8 cellular contexts compared by ENCODE assay signal in the genomic region with DNA sequence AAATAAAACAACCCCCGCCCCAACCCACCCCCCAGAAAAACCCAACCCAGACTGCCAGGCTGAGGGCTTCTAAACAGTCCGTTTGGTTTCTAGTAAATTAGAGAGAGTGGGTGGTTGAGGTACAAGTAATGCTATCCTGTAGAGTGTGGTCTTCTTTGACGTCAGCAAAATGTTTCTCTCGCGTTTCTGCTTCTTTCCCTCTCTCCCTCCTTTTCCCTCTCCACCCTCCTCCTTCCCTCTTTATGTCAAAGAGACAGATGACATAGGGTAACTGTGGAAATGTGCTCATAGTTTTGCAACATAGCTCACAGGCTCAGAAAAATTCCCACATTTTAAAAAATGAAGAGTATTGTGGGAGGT.
DNase-seq lines count a peak whose midpoint lies in the region; ATAC-seq, FAIRE-seq and TF ChIP-seq lines count a peak whose summit lies in the region.

No MANE protein-coding gene starts in this region.

- H3K4me3 ChIP-seq in BLaER1 treated with 17β-estradiol and CSF1 and Interleukin-3, amounts not matched to agents 10 nM and 100 nM = peak overlapping the region in 1 of 10 experiments; percentile 14; a peak in 1 of 20 replicates
- H3K4me3 ChIP-seq in PC-3 (ENCODE audit: low read length) = no peak overlapping the region
- no peak overlapping the region for H3K4me3 ChIP-seq in endothelial cell of umbilical vein (replicated peaks in 1 of 3; ENCODE audit: insufficient read depth in 1 of 3, low read depth in 1 of 3, low read length in 3 of 3)

- no peak overlapping the region for H2AFZ ChIP-seq in PC-3 (ENCODE audit: low read length)
- peak overlapping the region; percentile 9 for H2AFZ ChIP-seq in endothelial cell of umbilical vein (ENCODE audit: low read depth, low read length)

- H3K79me2 ChIP-seq in PC-3 (ENCODE audit: low read length) (no peaks in the 10 kb centered on the region), endothelial cell of umbilical vein (ENCODE audit: control insufficient read depth, insufficient read depth, low read length) (no peaks in the 10 kb centered on the region)

- H3K36me3 ChIP-seq in BLaER1 treated with 17β-estradiol and CSF1 and Interleukin-3, amounts not matched to agents 10 nM and 100 nM = peaks cover 0 to 9% (median 0%) of the 10 kb centered on the region in 11 experiments; a peak in 3 of 22 replicates
- H3K36me3 ChIP-seq in PC-3 (ENCODE audit: low read depth, low read length) = no peaks in the 10 kb centered on the region
- H3K36me3 ChIP-seq in endothelial cell of umbilical vein (ENCODE audit: control insufficient read depth in 2 of 2, extremely low read depth in 1 of 2, insufficient read depth in 2 of 2, low read length in 2 of 2) = no peaks in the 10 kb centered on the region

- TF ChIP-seq CTCF in PC-3 (conservative IDR thresholded peaks at IDR 0.05; ENCODE audit: low read depth, low read length) = no peak
- no peak for TF ChIP-seq CTCF in endothelial cell of umbilical vein (IDR thresholded peaks at IDR 0.05; ENCODE audit: extremely low read depth in 1 of 2, insufficient read depth in 1 of 2, low read depth in 1 of 2, low read length in 2 of 2)

- H4K20me1 ChIP-seq in BLaER1 treated with 17β-estradiol and CSF1 and Interleukin-3, amounts not matched to agents 10 nM and 100 nM = no peaks in the 10 kb centered on the region
- H4K20me1 ChIP-seq in PC-3 (ENCODE audit: low read length) = no peaks in the 10 kb centered on the region
- H4K20me1 ChIP-seq in endothelial cell of umbilical vein (replicated peaks; ENCODE audit: control insufficient read depth, extremely low read depth, insufficient read depth, low read length) = no peaks in the 10 kb centered on the region

- H3K4me1 ChIP-seq in BLaER1 treated with 17β-estradiol and CSF1 and Interleukin-3, amounts not matched to agents 10 nM and 100 nM = peaks cover 84 to 100% (median 93%) of the 10 kb centered on the region in 10 experiments
- H3K4me1 ChIP-seq in PC-3 (ENCODE audit: insufficient read depth, low read length) = peaks cover 48% of the 10 kb centered on the region
- peaks cover 23% of the 10 kb centered on the region for H3K4me1 ChIP-seq in endothelial cell of umbilical vein (ENCODE audit: control insufficient read depth, extremely low read depth, insufficient read depth, low read length)

- POLR2A ChIA-PET in PC-3 (lab: Charles Lee; ENCODE audit: unreplicated experiment) (interaction anchor here (0.6 to 1.0 kb wide), 3 partner anchors 10 to 41 kb away, joined by 3 to 4 read pairs (median 4); no protein-coding TSS in a partner anchor), endothelial cell of umbilical vein (lab: Charles Lee) (no interaction called here)

- FAIRE-seq in endothelial cell of umbilical vein (lab: Jason Lieb, UNC) = no peak

- no peaks in the 10 kb centered on the region for H3K9me1 ChIP-seq in endothelial cell of umbilical vein (replicated peaks; ENCODE audit: control insufficient read depth, extremely low read depth, insufficient read depth, low read length)

- H3K4me2 ChIP-seq in BLaER1 treated with 17β-estradiol and CSF1 and Interleukin-3, amounts not matched to agents 10 nM and 100 nM = peak overlapping the region; percentile 61 to 97 (median 85)
- H3K4me2 ChIP-seq in PC-3 (ENCODE audit: low read length) (no peak overlapping the region), endothelial cell of umbilical vein (ENCODE audit: insufficient read depth, low read length) (no peak overlapping the region)

- intact Hi-C loops in PC-3 (cut with micrococcal nuclease) = no loop called here
- intact Hi-C loops in endothelial cell of umbilical vein (cut with micrococcal nuclease) = loop anchor here (1.0 kb wide), 1 partner anchor 8 kb away; no protein-coding TSS in a partner anchor

- H3F3A ChIP-seq in PC-3 (ENCODE audit: low read length, unreplicated experiment) = no peaks in the 10 kb centered on the region

- H3K27ac ChIP-seq in BLaER1 treated with 17β-estradiol and CSF1 and Interleukin-3, amounts not matched to agents 10 nM and 100 nM = peak overlapping the region; percentile 55 to 100 (median 79); a peak in 21 of 22 replicates
- peak overlapping the region; percentile 54 for H3K27ac ChIP-seq in PC-3 (ENCODE audit: low read length)
- no peak overlapping the region for H3K27ac ChIP-seq in endothelial cell of umbilical vein (ENCODE audit: insufficient read depth, low read depth, low read length)

- DNase-seq in PC-3 (no peak), endothelial cell of umbilical vein (ENCODE audit: low read depth, low spot score) (peak; percentile 27), non-pigmented ciliary epithelial cell (ENCODE audit: low read depth) (peak; percentile 71), SIG-M5 treated with dmso at 0.1 percent for 504 hours (lab: John Stamatoyannopoulos, UW; ENCODE audit: unreplicated experiment) (no peak), NOMO-1 (lab: John Stamatoyannopoulos, UW; ENCODE audit: unreplicated experiment in 2 of 2) (no peak)

- peaks cover 0 to 4% (median 0%) of the 10 kb centered on the region in 11 experiments; a peak in 5 of 22 replicates for H3K9me3 ChIP-seq in BLaER1 treated with 17β-estradiol and CSF1 and Interleukin-3, amounts not matched to agents 10 nM and 100 nM (replicated peaks in 1 of 11)
- H3K9me3 ChIP-seq in PC-3 (ENCODE audit: low read length) (no peaks in the 10 kb centered on the region), endothelial cell of umbilical vein (replicated peaks; ENCODE audit: control insufficient read depth, insufficient read depth, low read length) (no peaks in the 10 kb centered on the region)

- no peak for ATAC-seq in PC-3
- ATAC-seq in GM21528 (IDR thresholded peaks at IDR 0.05; ENCODE audit: low FRiP score, unreplicated experiment) = no peak
- no peak for ATAC-seq in GM19463 (IDR thresholded peaks at IDR 0.05; ENCODE audit: unreplicated experiment)

- CTCF ChIA-PET in PC-3 (lab: Charles Lee) = no interaction called here
- CTCF ChIA-PET in endothelial cell of umbilical vein (lab: Charles Lee) = interaction anchor here (0.7 to 2.5 kb wide), 4 partner anchors 9 to 114 kb away, joined by 3 to 8 read pairs (median 4); no protein-coding TSS in a partner anchor

- dilution Hi-C loops in endothelial cell of umbilical vein (cut with MboI; ENCODE audit: extremely low pct_ligation_motif_present, low sequenced_read_pairs) = no loop called here

- TF ChIP-seq POLR2A in endothelial cell of umbilical vein (IDR thresholded peaks at IDR 0.05; ENCODE audit: low read depth, low read length) = no peak

- BruUV-seq in PC-3 (replicated peaks; lab: Mats Ljungman, UMichigan) (no TSS peak), endothelial cell of umbilical vein (replicated peaks; lab: Mats Ljungman, UMichigan) (no TSS peak)

- H3K9me2 ChIP-seq in PC-3 (replicated peaks; ENCODE audit: low read length) = no peaks in the 10 kb centered on the region

- H3K9ac ChIP-seq in BLaER1 treated with 17β-estradiol and CSF1 and Interleukin-3, amounts not matched to agents 10 nM and 100 nM = peak overlapping the region; percentile 51 to 73 (median 69); a peak in 20 of 22 replicates
- H3K9ac ChIP-seq in PC-3 (ENCODE audit: low read length) = peak overlapping the region; percentile 18; the same call in 1 of the 2 replicates
- peak overlapping the region; percentile 60 for H3K9ac ChIP-seq in endothelial cell of umbilical vein (replicated peaks; ENCODE audit: extremely low read depth, insufficient read depth, low read length)

- no peaks in the 10 kb centered on the region for H3K27me3 ChIP-seq in BLaER1 treated with 17β-estradiol and CSF1 and Interleukin-3, amounts not matched to agents 10 nM and 100 nM
- no peaks in the 10 kb centered on the region for H3K27me3 ChIP-seq in PC-3 (ENCODE audit: low read length)
- no peaks in the 10 kb centered on the region for H3K27me3 ChIP-seq in endothelial cell of umbilical vein (ENCODE audit: control insufficient read depth in 2 of 2, insufficient read depth in 2 of 2, low read length in 2 of 2)

TF ChIP-seq in endothelial cell of umbilical vein, 7 proteins besides CTCF, POLR2A, EP300 and RAD21:
- no peak for TF ChIP-seq MYC (IDR thresholded peaks at IDR 0.05; ENCODE audit: low read depth, low read length)
- TF ChIP-seq JUN (IDR thresholded peaks at IDR 0.05; ENCODE audit: borderline replicate concordance, insufficient read depth, insufficient read length, low read depth) = no peak
- TF ChIP-seq, protein P1, sequence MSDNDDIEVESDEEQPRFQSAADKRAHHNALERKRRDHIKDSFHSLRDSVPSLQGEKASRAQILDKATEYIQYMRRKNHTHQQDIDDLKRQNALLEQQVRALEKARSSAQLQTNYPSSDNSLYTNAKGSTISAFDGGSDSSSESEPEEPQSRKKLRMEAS (IDR thresholded peaks at IDR 0.05; ENCODE audit: insufficient read depth, insufficient read length) = no peak
- TF ChIP-seq EZH2 (IDR thresholded peaks at IDR 0.05; ENCODE audit: borderline replicate concordance, low read depth, low read length, severe bottlenecking) = no peak
- TF ChIP-seq GATA2 (IDR thresholded peaks at IDR 0.05; ENCODE audit: insufficient read depth, insufficient read length, low read depth, low read length) = no peak
- no peak for TF ChIP-seq POLR2AphosphoS5 (IDR thresholded peaks at IDR 0.05; ENCODE audit: insufficient read depth, low read depth, low read length)

Comparison
In these comparisons a context has a peak if more than half of its experiments do, and no peak if none do; other contexts are left out.
1. H3K4me2 ChIP-seq: peak in BLaER1 treated with 17β-estradiol and CSF1 and Interleukin-3, amounts not matched to agents 10 nM and 100 nM (11 of 11); none in PC-3 (single experiment) and endothelial cell of umbilical vein (single experiment).
2. H3K9ac ChIP-seq: peak in every context shown above with its lines; median percentile 69 in BLaER1 treated with 17β-estradiol and CSF1 and Interleukin-3, amounts not matched to agents 10 nM and 100 nM; 60 in endothelial cell of umbilical vein; 18 in PC-3.
3. DNase-seq: peak in endothelial cell of umbilical vein (single experiment) and non-pigmented ciliary epithelial cell (single experiment); none in PC-3 (single experiment), SIG-M5 treated with dmso at 0.1 percent for 504 hours (single experiment) and NOMO-1 (0 of 2).